In the genomic region with DNA sequence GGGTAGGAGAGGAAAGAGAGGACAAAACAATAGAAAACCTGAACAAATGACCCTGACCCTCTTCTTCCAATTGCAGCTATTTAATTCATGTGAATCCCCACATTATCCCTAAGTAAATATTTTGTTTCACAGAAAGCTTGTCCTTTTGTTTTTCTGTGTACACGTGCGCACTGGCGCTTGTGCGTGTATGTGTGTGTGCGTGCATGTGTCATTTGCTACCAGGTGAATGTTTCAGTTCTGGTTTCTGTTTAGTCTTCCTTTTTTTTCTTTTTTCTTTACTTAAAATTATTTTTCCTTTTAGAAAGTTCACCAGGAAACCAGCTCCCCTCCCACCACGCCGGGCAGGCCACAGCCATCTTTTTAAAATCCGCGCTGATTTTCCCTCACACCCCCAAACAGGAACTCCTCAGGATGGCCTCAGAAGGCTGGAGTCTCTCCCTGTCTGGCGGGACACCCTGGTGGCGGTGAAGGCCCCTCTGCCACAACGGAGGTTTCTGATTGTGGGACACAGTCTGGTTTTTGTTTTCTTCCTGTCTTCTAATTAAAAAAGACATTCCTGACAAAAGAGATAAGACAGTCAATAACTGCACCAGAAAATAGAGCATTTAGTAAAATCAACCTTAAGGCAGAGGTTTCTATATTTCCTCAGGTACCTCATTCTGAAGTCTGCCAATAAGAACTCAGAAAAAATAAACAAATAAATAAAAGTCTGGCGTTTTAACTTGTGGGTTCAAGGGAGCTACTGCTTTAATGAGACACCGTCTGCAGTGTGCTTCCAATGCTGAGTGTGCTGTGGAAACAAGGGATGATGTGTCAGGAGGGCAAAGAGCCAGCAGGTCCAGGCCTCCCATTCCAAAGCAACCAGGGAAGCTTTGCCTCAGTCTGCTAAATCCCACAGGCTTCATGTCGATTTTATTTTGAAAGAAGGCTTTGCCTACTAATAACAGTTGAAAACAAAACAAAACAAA, we compare ENCODE assay signal across 1 cellular context.
A peak's percentile ranks its signal among the peaks of the same experiment; 100 is the strongest.
TF ChIP-seq lines count a peak whose summit lies in the region.

No MANE protein-coding gene starts in this region.

TF ChIP-seq in SK-N-SH, 30 proteins besides CTCF, POLR2A, EP300 and RAD21 (continued from another document):
- TF ChIP-seq TAF1 (IDR thresholded peaks at IDR 0.05; ENCODE audit: borderline replicate concordance, low read depth, low read length) = no peak
- TF ChIP-seq POLR2AphosphoS5 (IDR thresholded peaks at IDR 0.05; ENCODE audit: low read depth, low read length) = 0 out of 2 replicates have a peak, but pooled peaks have one; percentile 16
